24 cellular contexts compared by ENCODE assay signal in genomic region chr10:73439055-73439454, GRCh38. TPM values are rescaled to one million over a fixed set of nuclear protein-coding genes. Genes with fewer than 3 reads are reported as not detected.
DNase-seq lines count a peak whose midpoint lies in the region; ATAC-seq and TF ChIP-seq lines count a peak whose summit lies in the region.
"Had no signal": no experiment of that assay in that cellular context is flagged by ENCODE, and none has a peak within 500 bp of the region (broad histone marks: within the 10 kb centered on the region; RNA-seq: fewer than 3 reads in every experiment).

No MANE protein-coding gene starts in this region.

- dilution Hi-C loops in mammary epithelial cell (cut with HindIII; ENCODE audit: low sequenced_read_pairs): no loop called here

- H3K9ac ChIP-seq in mammary epithelial cell (ENCODE audit: insufficient read depth, low read length): no peak overlapping the region
- H3K9ac ChIP-seq: BLaER1 treated with 17β-estradiol and CSF1 and Interleukin-3, amounts not matched to agents 10 nM and 100 nM had no signal

- H3K36me3 ChIP-seq in mammary epithelial cell (ENCODE audit: insufficient read depth, low read length) (peaks cover 3% of the 10 kb centered on the region), breast epithelium (peaks cover 3% of the 10 kb centered on the region), brain microvascular endothelial cell (replicated peaks) (peaks cover 13% of the 10 kb centered on the region)

- no peak for ATAC-seq in GM21737 (IDR thresholded peaks at IDR 0.05; ENCODE audit: unreplicated experiment)
- ATAC-seq: lower lobe of right lung; Panc1; stimulated activated naive CD8-positive, alpha-beta T cell treated with anti-CD3 and anti-CD28 coated beads, Interleukin-15, amount 100 ng/mL, for 72 hours had no signal

- 100% methylated on average over 1 of the region's 1 CpG for WGBS in mammary epithelial cell (ENCODE audit: low coverage, missing lambda C conversion rate)

- H3K4me1 ChIP-seq in mammary epithelial cell (ENCODE audit: insufficient read depth, low read length) (peaks cover 16% of the 10 kb centered on the region), breast epithelium (no peaks in the 10 kb centered on the region)
- H3K4me1 ChIP-seq: lower lobe of right lung, tibial artery had no signal

- H3K79me2 ChIP-seq in mammary epithelial cell (ENCODE audit: insufficient read depth, low read length): no peaks in the 10 kb centered on the region

- TF ChIP-seq CTCF in mammary epithelial cell (conservative IDR thresholded peaks at IDR 0.05 in 1 of 2, IDR thresholded peaks at IDR 0.05 in 1 of 2; ENCODE audit: extremely low read depth in 1 of 2, insufficient read depth in 1 of 2, low read depth in 1 of 2, low read length in 2 of 2): no peak
- no peak for TF ChIP-seq CTCF in breast epithelium (IDR thresholded peaks at IDR 0.05)
- no peak for TF ChIP-seq CTCF in brain microvascular endothelial cell (IDR thresholded peaks at IDR 0.05; ENCODE audit: low read depth, low read length, missing control alignments)
- no peak for TF ChIP-seq CTCF in GM13976 (IDR thresholded peaks at IDR 0.05; ENCODE audit: borderline replicate concordance, control extremely low read depth, extremely low read depth, insufficient read depth, missing control alignments)

- in situ Hi-C loops in mammary epithelial cell (cut with MboI; ENCODE audit: low sequenced_read_pairs in 2 of 2) (no loop called here), brain microvascular endothelial cell (cut with HindIII; ENCODE audit: low pct_ligation_motif_present, low sequenced_read_pairs) (no loop called here), GM13976 (cut with MboI; ENCODE audit: low sequenced_read_pairs, unreplicated experiment) (no loop called here)

- H3K4me3 ChIP-seq in mammary epithelial cell (replicated peaks in 1 of 3; ENCODE audit: insufficient read depth in 1 of 3, low read depth in 2 of 3, low read length in 3 of 3) (no peak overlapping the region), breast epithelium (no peak overlapping the region), brain microvascular endothelial cell (ENCODE audit: low read depth, low read length) (no peak overlapping the region)
- H3K4me3 ChIP-seq: BLaER1 treated with 17β-estradiol and CSF1 and Interleukin-3, amounts not matched to agents 10 nM and 100 nM; lower lobe of right lung; SJSA1; tibial artery had no signal

- peak; percentile 2 for DNase-seq in mammary epithelial cell
- no peak for DNase-seq in breast epithelium (ENCODE audit: low spot score in 2 of 2)
- DNase-seq in brain microvascular endothelial cell: no peak
- peak; percentile 19 for DNase-seq in hepatic stellate cell (ENCODE audit: low spot score)
- no peak for DNase-seq in NCI-H774 (lab: John Stamatoyannopoulos, UW)
- DNase-seq in activated CD4-positive, CD25-positive, alpha-beta regulatory T cell treated with anti-CD3 and anti-CD28 coated beads, Interleukin-2, amount 50 U/mL, for 72 hours: no peak
- DNase-seq in GM13976 (ENCODE audit: low spot score): no peak
- DNase-seq: activated CD4-positive, alpha-beta T cell treated with anti-CD3 and anti-CD28 coated beads for 36 hours; activated T-cell treated with anti-CD3 and anti-CD28 coated beads, Interleukin-2, amount 50 U/mL, for 48 hours; cortex of kidney; DND-41; endodermal cell; kidney; lower lobe of right lung; NCI-H2081 treated with DMSO at 0.1 percent for 48 hours; NK-92 treated with Interleukin-12 subunit alpha and Interleukin-12 subunit beta, amount 100 ng/mL, for 24 hours; stimulated activated CD4-positive, alpha-beta T cell treated with anti-CD3 and anti-CD28 coated beads, Interleukin-4, amount 100 ng/mL, for 4 hours; stimulated activated naive CD8-positive, alpha-beta T cell treated with anti-CD3 and anti-CD28 coated beads, Interleukin-15, amount 100 ng/mL, for 72 hours; tibial artery had no signal

- CTCF ChIA-PET in mammary epithelial cell (lab: Charles Lee; ENCODE audit: low non-redundant PET): no interaction called here

- TF ChIP-seq POLR2A in breast epithelium (IDR thresholded peaks at IDR 0.05): no peak

- H4K20me1 ChIP-seq in mammary epithelial cell (ENCODE audit: insufficient read depth, low read length): no peaks in the 10 kb centered on the region

- H3K4me2 ChIP-seq in mammary epithelial cell (ENCODE audit: insufficient read depth, low read depth, low read length): peak overlapping the region; percentile 35

- H3K9me3 ChIP-seq in mammary epithelial cell (replicated peaks; ENCODE audit: insufficient read depth, low read length): no peaks in the 10 kb centered on the region
- no peaks in the 10 kb centered on the region for H3K9me3 ChIP-seq in breast epithelium
- H3K9me3 ChIP-seq: BLaER1 treated with 17β-estradiol and CSF1 and Interleukin-3, amounts not matched to agents 10 nM and 100 nM; lower lobe of right lung; SJSA1; tibial artery had no signal

- H3K27ac ChIP-seq in mammary epithelial cell (ENCODE audit: insufficient read depth, low read depth, low read length) (no peak overlapping the region), breast epithelium (no peak overlapping the region), brain microvascular endothelial cell (peak overlapping the region; percentile 42)
- H3K27ac ChIP-seq: BLaER1 treated with 17β-estradiol and CSF1 and Interleukin-3, amounts not matched to agents 10 nM and 100 nM; foreskin keratinocyte; lower lobe of right lung; SJSA1; tibial artery had no signal

- no peak overlapping the region for H2AFZ ChIP-seq in mammary epithelial cell (ENCODE audit: low read depth, low read length)

- intact Hi-C loops in mammary epithelial cell (cut with micrococcal nuclease) (no loop called here), breast epithelium (cut with DNase I; ENCODE audit: low total_unique reads) (no loop called here)

- no peaks in the 10 kb centered on the region for H3K27me3 ChIP-seq in mammary epithelial cell (ENCODE audit: insufficient read depth, low read length)
- no peaks in the 10 kb centered on the region for H3K27me3 ChIP-seq in breast epithelium
- H3K27me3 ChIP-seq in brain microvascular endothelial cell (replicated peaks): no peaks in the 10 kb centered on the region
- H3K27me3 ChIP-seq: BLaER1 treated with 17β-estradiol and CSF1 and Interleukin-3, amounts not matched to agents 10 nM and 100 nM; foreskin keratinocyte; SJSA1; tibial artery had no signal

- BruUV-seq in mammary epithelial cell (replicated peaks; lab: Mats Ljungman, UMichigan): no TSS peak

RNA-seq across cellular contexts. Expression of gene MSS51, which starts 5.7 kb away (rescaled TPM):
- total RNA-seq in mammary epithelial cell (1 to 10 TPM; 1.5 to 1.8 TPM), breast epithelium (1 to 10 TPM; 2.6 to 4.2 (median 2.9) TPM)
- 0.36 TPM for polyA plus RNA-seq in mammary epithelial cell
- not detected for polyA minus RNA-seq in mammary epithelial cell

RNA-seq across cellular contexts. Expression of gene ANXA7, which starts 25.2 kb away (rescaled TPM):
- total RNA-seq in mammary epithelial cell: 100 to 1,000 TPM; 107 to 134 TPM
- polyA plus RNA-seq in mammary epithelial cell: 105 TPM
- polyA minus RNA-seq in mammary epithelial cell: 66.5 TPM
- total RNA-seq in breast epithelium: 100 to 1,000 TPM; 120 to 169 (median 123) TPM

RNA-seq across cellular contexts. Expression of gene PPP3CB, which starts 56.8 kb away (rescaled TPM):
- total RNA-seq in mammary epithelial cell: 10 to 100 TPM; 21.2 to 30.9 TPM
- polyA plus RNA-seq in mammary epithelial cell: 11.2 TPM
- polyA minus RNA-seq in mammary epithelial cell: 16.0 TPM
- total RNA-seq in breast epithelium: 10 to 100 TPM; 42.0 to 79.0 (median 49.5) TPM

Comparison
In these comparisons a context has a peak if more than half of its experiments do, and no peak if none do; other contexts are left out.
1. DNase-seq: peak in mammary epithelial cell (single experiment) and hepatic stellate cell (single experiment); none in breast epithelium (0 of 2), brain microvascular endothelial cell (single experiment), NCI-H774 (single experiment), activated CD4-positive, CD25-positive, alpha-beta regulatory T cell treated with anti-CD3 and anti-CD28 coated beads, Interleukin-2, amount 50 U/mL, for 72 hours (single experiment) and GM13976 (single experiment).